In the genomic region with DNA sequence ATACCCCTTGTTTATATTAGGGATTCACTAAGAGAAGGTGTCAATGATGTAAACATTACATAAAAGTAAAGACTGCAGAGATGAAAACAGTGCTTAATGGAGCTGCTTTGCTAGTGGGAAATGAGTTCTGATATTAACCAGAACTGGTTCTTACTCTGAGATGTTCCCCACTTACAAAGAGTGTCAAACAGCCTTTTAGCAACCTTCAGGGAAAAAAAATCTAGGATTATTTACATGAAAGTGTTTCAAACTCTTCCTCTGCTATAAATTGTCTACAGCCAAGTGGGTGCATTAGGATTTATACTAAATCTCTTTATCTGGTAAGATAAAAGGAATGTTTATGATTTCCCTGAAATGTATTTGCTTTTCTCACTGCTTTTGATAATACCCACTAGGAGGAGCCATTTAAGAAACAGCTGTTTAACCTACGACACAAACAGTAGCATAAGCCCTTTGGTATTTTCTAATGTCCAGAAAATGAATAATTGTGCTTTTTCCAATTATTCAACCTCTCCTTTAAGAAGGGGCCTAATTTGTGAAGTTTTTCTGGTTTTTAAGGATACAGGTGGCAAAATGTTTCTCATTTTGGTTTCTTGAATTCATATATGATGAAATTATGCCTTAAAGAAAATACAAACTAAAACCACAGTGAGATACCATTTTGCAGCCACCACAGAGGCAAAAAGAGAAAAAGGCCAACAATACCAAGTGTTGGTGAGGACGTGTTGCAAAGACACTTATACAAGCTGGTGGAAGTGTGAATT, we compare ENCODE assay signal across 12 cellular contexts.
DNase-seq lines count a peak whose midpoint lies in the region; ATAC-seq and TF ChIP-seq lines count a peak whose summit lies in the region.
"Had no signal": no experiment of that assay in that cellular context is flagged by ENCODE, and none has a peak within 500 bp of the region (broad histone marks: within the 10 kb centered on the region; RNA-seq: fewer than 3 reads in every experiment).

No MANE protein-coding gene starts in this region.

- TF ChIP-seq POLR2A in adrenal gland (IDR thresholded peaks at IDR 0.05) (no peak), GM18505 (IDR thresholded peaks at IDR 0.05; ENCODE audit: borderline replicate concordance, extremely low read depth, insufficient read depth, insufficient read length) (no peak)

- H3K4me3 ChIP-seq in GM23338 (no peak overlapping the region), adrenal gland (no peak overlapping the region)

- H3K27ac ChIP-seq in GM23338 (ENCODE audit: low read depth), result no peak overlapping the region
- H3K27ac ChIP-seq in adrenal gland, result no peak overlapping the region

- TF ChIP-seq CTCF in AG09319 (IDR thresholded peaks at IDR 0.05; ENCODE audit: low read depth, low read length) (peak; percentile 38), GM23338 (conservative IDR thresholded peaks at IDR 0.05; ENCODE audit: low read depth in 2 of 2) (peak; percentile 54 to 68), adrenal gland (IDR thresholded peaks at IDR 0.05) (peak in 5 of 6 experiments; percentile 28 to 50 (median 43))

- no peaks in the 10 kb centered on the region for H3F3A ChIP-seq in GM23338 (replicated peaks; ENCODE audit: low read depth)

- no peak overlapping the region for H2AFZ ChIP-seq in GM23338

- H3K4me3 Mint-ChIP-seq in GM23338, result no peak overlapping the region
- H3K4me3 Mint-ChIP-seq: activated B cell treated with CpG ODN at 0.5 μM for 24 hours; activated naive CD4-positive, alpha-beta T cell treated with anti-CD3 and anti-CD28 coated beads, Interleukin-2, amount 50 U/mL, for 24 hours had no signal

- no peak overlapping the region for H3K27ac Mint-ChIP-seq in GM23338
- H3K27ac Mint-ChIP-seq: activated B cell treated with CpG ODN at 0.5 μM for 24 hours had no signal

- H3K36me3 ChIP-seq in GM23338 (ENCODE audit: insufficient read depth) (no peaks in the 10 kb centered on the region), adrenal gland (replicated peaks in 1 of 2) (no peaks in the 10 kb centered on the region)

- 45 to 51% (median 48%) methylated on average over 2 of the region's 2 CpGs for whole genome bisulfite sequencing in adrenal gland, 4 donors

- H3K27me3 ChIP-seq in GM23338 (ENCODE audit: insufficient read depth), result no peaks in the 10 kb centered on the region
- no peaks in the 10 kb centered on the region for H3K27me3 ChIP-seq in adrenal gland

- no peaks in the 10 kb centered on the region for H3K9me3 ChIP-seq in adrenal gland (replicated peaks in 1 of 3)

- H3K79me2 ChIP-seq in GM23338 (replicated peaks; ENCODE audit: insufficient read depth), result no peaks in the 10 kb centered on the region

- H3K9me2 ChIP-seq in GM23338 (ENCODE audit: insufficient read depth), result peaks cover 17% of the 10 kb centered on the region

- no peaks in the 10 kb centered on the region for H3K4me1 Mint-ChIP-seq in GM23338
- H3K4me1 Mint-ChIP-seq: activated B cell treated with CpG ODN at 0.5 μM for 24 hours; activated naive CD4-positive, alpha-beta T cell treated with anti-CD3 and anti-CD28 coated beads, Interleukin-2, amount 50 U/mL, for 24 hours had no signal

- peaks cover 4% of the 10 kb centered on the region; the same call in 2 of the 3 replicates for H3K9me3 Mint-ChIP-seq in GM23338
- H3K9me3 Mint-ChIP-seq: activated B cell treated with CpG ODN at 0.5 μM for 24 hours; activated naive CD4-positive, alpha-beta T cell treated with anti-CD3 and anti-CD28 coated beads, Interleukin-2, amount 50 U/mL, for 24 hours had no signal

- H3K36me3 Mint-ChIP-seq in GM23338 (ENCODE audit: low read depth), result peaks cover 6% of the 10 kb centered on the region; the same call in 2 of the 3 replicates

- peaks cover 1% of the 10 kb centered on the region for H3K27me3 Mint-ChIP-seq in GM23338 (ENCODE audit: insufficient read depth, low read depth, poor library complexity)
- H3K27me3 Mint-ChIP-seq: activated B cell treated with CpG ODN at 0.5 μM for 24 hours; activated naive CD4-positive, alpha-beta T cell treated with anti-CD3 and anti-CD28 coated beads, Interleukin-2, amount 50 U/mL, for 24 hours had no signal

- DNase-seq in AG09319 (ENCODE audit: extremely low read depth, low read depth), result no peak
- peak; percentile 25 for DNase-seq in GM23338 (ENCODE audit: low spot score)
- DNase-seq in adrenal gland, result no peak
- DNase-seq in lung microvascular endothelial cell (ENCODE audit: low read depth in 2 of 2), result peak; percentile 12 to 19
- no peak for DNase-seq in RKO (ENCODE audit: low spot score)
- no peak for DNase-seq in NCI-H510A treated with DMSO at 0.1 percent for 48 hours (lab: John Stamatoyannopoulos, UW)
- DNase-seq: activated B cell treated with CpG ODN at 0.5 μM for 24 hours; NCI-H446; stimulated activated CD8-positive, alpha-beta memory T cell treated with anti-CD3 and anti-CD28 coated beads, Interleukin-4, amount 100 ng/mL, for 48 hours had no signal

- no peaks in the 10 kb centered on the region for H4K20me1 ChIP-seq in GM23338 (replicated peaks; ENCODE audit: insufficient read depth)

- no peak overlapping the region for H3K4me2 ChIP-seq in GM23338

- intact Hi-C loops in adrenal gland (cut with DNase I), result no loop called here

- H3K4me1 ChIP-seq in GM23338 (ENCODE audit: insufficient read depth) (no peaks in the 10 kb centered on the region), adrenal gland (replicated peaks in 1 of 2) (no peaks in the 10 kb centered on the region)

- ATAC-seq in GM23338 (no peak), HG02885 (IDR thresholded peaks at IDR 0.05; ENCODE audit: poor library complexity, unreplicated experiment) (no peak), GM18505 (IDR thresholded peaks at IDR 0.05; ENCODE audit: unreplicated experiment) (no peak)

TF ChIP-seq in GM23338, 12 proteins besides CTCF, POLR2A, EP300 and RAD21:
- TF ChIP-seq EZH2 (IDR thresholded peaks at IDR 0.05; ENCODE audit: low read depth, unreplicated experiment) (no peak), POLR2AphosphoS5 (IDR thresholded peaks at IDR 0.05; ENCODE audit: low read depth) (no peak), ZNF331 (CRISPR knock-in tag; IDR thresholded peaks at IDR 0.05; ENCODE audit: low read depth) (no peak), CREB1 (CRISPR knock-in tag; IDR thresholded peaks at IDR 0.05; ENCODE audit: low read depth) (no peak)

Comparison
In these comparisons a context has a peak if more than half of its experiments do, and no peak if none do; other contexts are left out.
1. DNase-seq: peak in GM23338 (single experiment) and lung microvascular endothelial cell (2 of 2); none in AG09319 (single experiment), adrenal gland (0 of 7), RKO (single experiment) and NCI-H510A treated with DMSO at 0.1 percent for 48 hours (single experiment).
2. Peak in every context shown above with its lines, with median percentiles within 50 percentile points of each other: CTCF ChIP-seq.